8 cellular contexts compared by ENCODE assay signal in the genomic region with DNA sequence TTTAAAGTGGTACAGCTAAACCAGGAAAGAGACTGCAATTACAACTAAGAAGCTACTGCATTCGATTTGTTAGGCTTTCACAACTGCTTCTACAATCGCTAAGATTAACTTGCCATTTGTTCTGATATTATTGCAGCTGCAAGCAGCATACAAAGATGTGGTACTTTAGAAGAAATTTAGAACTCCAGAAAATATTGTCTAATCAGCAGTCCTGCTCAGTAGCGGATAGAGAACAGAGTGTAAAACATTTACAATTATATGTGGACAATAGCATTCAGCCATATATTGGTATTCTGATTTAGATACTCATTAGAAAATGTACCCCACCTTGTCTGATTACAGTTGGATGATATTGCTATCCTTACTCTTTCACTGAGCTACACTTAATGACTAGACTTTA.
"Had no signal": no experiment of that assay in that cellular context is flagged by ENCODE, and none has a peak within 500 bp of the region (broad histone marks: within the 10 kb centered on the region; RNA-seq: fewer than 3 reads in every experiment).

No MANE protein-coding gene starts in this region.

- ATAC-seq: GM12878 had no signal

- FAIRE-seq: G401.6, GM12878, GM12891, GM12892, GM18507, GM19239 had no signal

- H3K4me3 ChIP-seq: GM12878 had no signal

- DNase-seq: GDM1, GF-D8 had no signal
